In the genomic region with DNA sequence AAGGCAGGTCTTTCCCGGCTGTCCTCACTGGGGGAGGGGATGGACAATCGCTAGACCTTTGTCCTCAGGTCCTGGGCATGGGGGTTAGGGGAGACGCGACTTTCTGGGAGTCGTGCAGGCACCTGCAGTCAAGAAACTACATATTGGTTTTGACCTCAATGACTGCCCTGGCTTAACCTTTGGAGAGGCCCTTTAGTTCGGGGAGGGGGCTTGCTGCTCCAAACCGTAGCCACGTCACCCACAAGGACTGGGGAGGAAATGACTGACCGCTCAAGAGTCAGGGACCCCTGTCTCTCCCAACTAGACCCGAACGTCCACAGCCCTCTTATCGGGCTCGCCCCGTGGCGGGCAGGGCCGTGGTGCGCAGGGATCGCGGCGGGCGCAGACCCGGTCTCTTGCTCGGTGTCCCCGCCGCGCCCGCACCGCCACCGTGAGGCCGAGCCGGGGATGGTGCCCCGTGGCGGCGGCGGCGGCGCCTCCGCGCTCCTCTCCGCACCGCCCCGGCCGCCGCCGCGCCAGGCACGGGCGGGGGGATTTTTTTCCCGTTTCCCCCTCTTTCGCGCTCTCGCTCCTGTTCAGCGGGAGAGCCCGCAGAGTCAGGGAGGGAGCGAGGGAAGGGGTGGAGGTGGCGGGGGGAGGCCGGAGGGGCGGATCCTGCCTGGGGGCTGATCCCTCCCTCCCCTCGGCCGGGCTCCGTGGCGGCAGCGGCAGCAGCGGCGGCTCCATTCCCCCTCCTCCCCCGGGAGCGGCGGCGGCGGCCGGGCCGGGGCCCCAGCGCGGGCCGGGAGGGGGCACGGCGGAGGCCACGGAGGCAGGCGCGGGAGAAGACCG, we compare ENCODE assay signal across 8 cellular contexts. TPM values are rescaled to one million over a fixed set of nuclear protein-coding genes. Genes with fewer than 3 reads are reported as not detected.
DNase-seq lines count a peak whose midpoint lies in the region; ATAC-seq and TF ChIP-seq lines count a peak whose summit lies in the region.

Gene BRPF3, plus strand, starts transcription at position 696 of the 831 bp plus-strand sequence. CDS start 3,579 bp downstream, outside the sequence.

- no peak for TF ChIP-seq CTCF in AG09309 (IDR thresholded peaks at IDR 0.05; ENCODE audit: control insufficient read depth, insufficient read depth, low read depth, low read length, missing control alignments)
- TF ChIP-seq CTCF in lower leg skin (IDR thresholded peaks at IDR 0.05) = no peak

- no peaks in the 10 kb centered on the region for H3K9me3 ChIP-seq in duodenal mucosa (ENCODE audit: control insufficient read depth in 1 of 2, low read length in 2 of 2)

- H3K36me3 ChIP-seq in duodenal mucosa (ENCODE audit: control insufficient read depth in 1 of 2, insufficient read depth in 2 of 2, low read length in 2 of 2) = peaks cover 9 to 14% of the 10 kb centered on the region in 2 donors

- TF ChIP-seq POLR2A in lower leg skin (IDR thresholded peaks at IDR 0.05) = no peak

- 1 to 4% methylated on average over 21 to 55 of the region's 81 CpGs for WGBS in lower leg skin, 2 donors

- intact Hi-C loops in lower leg skin (cut with DNase I; ENCODE audit: low total_unique reads) = loop anchor here (10.0 kb wide), 1 partner anchor 61 kb away; the partner anchor contains the start of gene MAPK13

- H3K4me1 ChIP-seq in duodenal mucosa (ENCODE audit: control insufficient read depth in 1 of 2, insufficient read depth in 2 of 2, low read length in 2 of 2) = peaks cover 11% of the 10 kb centered on the region in 2 donors

- H3K27ac ChIP-seq in duodenal mucosa (ENCODE audit: low read depth, low read length) = peak within 1 kb of the TSS; percentile 89

- peak within 1 kb of the TSS; percentile 59 to 78 for H3K9ac ChIP-seq in duodenal mucosa (ENCODE audit: low read depth in 1 of 2, low read length in 2 of 2)

- no peak for DNase-seq in AG09309 (ENCODE audit: low read depth)
- DNase-seq in NCI-H69 (lab: John Stamatoyannopoulos, UW) = peak; percentile 94
- peak; percentile 76 to 77 for DNase-seq in activated CD4-positive, alpha-beta T cell treated with anti-CD3 and anti-CD28 coated beads, Interleukin-2, amount 50 U/mL, for 48 hours
- DNase-seq in lower leg skin (ENCODE audit: low spot score in 2 of 2) = peak; percentile 49 to 95
- DNase-seq in stimulated activated CD4-positive, alpha-beta T cell treated with anti-CD3 and anti-CD28 coated beads, Interleukin-4, amount 100 ng/mL, for 24 hours = peak; percentile 78

- H3K4me3 ChIP-seq in AG09309 (ENCODE audit: control insufficient read depth, low read depth, low read length) (peak within 1 kb of the TSS; percentile 85), duodenal mucosa (ENCODE audit: low read depth in 1 of 2, low read length in 2 of 2) (peak within 1 kb of the TSS; percentile 72 to 81), lower leg skin (ENCODE audit: low read depth, poor library complexity, severe bottlenecking) (peak within 1 kb of the TSS; percentile 90)

- no peaks in the 10 kb centered on the region for H3K27me3 ChIP-seq in duodenal mucosa (ENCODE audit: control insufficient read depth in 1 of 2, insufficient read depth in 2 of 2, low read length in 2 of 2)

- ATAC-seq in GM19025 (IDR thresholded peaks at IDR 0.05; ENCODE audit: low read depth, unreplicated experiment) (peak; percentile 52), HG03432 (IDR thresholded peaks at IDR 0.05; ENCODE audit: unreplicated experiment) (peak; percentile 71)

RNA-seq across cellular contexts. Expression of gene BRPF3, which starts in this region (rescaled TPM):
- 10 to 100 TPM; 13.2 to 21.9 (median 17.6) TPM for total RNA-seq in lower leg skin
